In genomic region chr18:51029378-51029693, GRCh38 we compare ENCODE assay signal across 8 cellular contexts. TPM values are rescaled to one million over a fixed set of nuclear protein-coding genes. Genes with fewer than 3 reads are reported as not detected.
DNase-seq lines count a peak whose midpoint lies in the region; ATAC-seq and TF ChIP-seq lines count a peak whose summit lies in the region.

No MANE protein-coding gene starts in this region.

- no peaks in the 10 kb centered on the region for H3K9me3 ChIP-seq in subcutaneous abdominal adipose tissue (ENCODE audit: control insufficient read depth in 5 of 5, low read length in 5 of 5)

- no peak for TF ChIP-seq CTCF in GM13976 (IDR thresholded peaks at IDR 0.05; ENCODE audit: borderline replicate concordance, control extremely low read depth, extremely low read depth, insufficient read depth, missing control alignments)

- peak overlapping the region; percentile 94 for H3K27ac Mint-ChIP-seq in activated CD8-positive, alpha-beta memory T cell treated with anti-CD3 and anti-CD28 coated beads, Interleukin-2, amount 10 ng/mL, durations not matched to agents 7 days and 5 days
- peak overlapping the region; percentile 98 for H3K27ac Mint-ChIP-seq in activated T-helper 17 cell treated with anti-CD3 and anti-CD28 coated beads, Interleukin-2, amount 50 U/mL, for 72 hours

- CTCF ChIA-PET in activated CD8-positive, alpha-beta memory T cell treated with anti-CD3 and anti-CD28 coated beads, Interleukin-2, amount 10 ng/mL, durations not matched to agents 7 days and 5 days (lab: Charles Lee): interaction anchor here (0.7 to 3.9 kb wide), 6 partner anchors 10 to 209 kb away, joined by 3 to 18 read pairs (median 8); partner anchors contain the start of genes ME2 and MRO

- H3K4me3 Mint-ChIP-seq in activated CD8-positive, alpha-beta memory T cell treated with anti-CD3 and anti-CD28 coated beads, Interleukin-2, amount 10 ng/mL, durations not matched to agents 7 days and 5 days: peak overlapping the region; percentile 89
- peak overlapping the region; percentile 96 for H3K4me3 Mint-ChIP-seq in activated T-helper 17 cell treated with anti-CD3 and anti-CD28 coated beads, Interleukin-2, amount 50 U/mL, for 72 hours

- H3K4me3 ChIP-seq in iPS-11a (ENCODE audit: low read depth, low read length) (peak overlapping the region; percentile 88), subcutaneous abdominal adipose tissue (ENCODE audit: low read depth in 1 of 5, low read length in 5 of 5) (peak overlapping the region; percentile 67 to 90 (median 86))

- H3K36me3 ChIP-seq in subcutaneous abdominal adipose tissue (ENCODE audit: control insufficient read depth in 5 of 5, insufficient read depth in 5 of 5, low read length in 5 of 5): peaks cover 0 to 10% (median 3%) of the 10 kb centered on the region in 5 donors

- no peaks in the 10 kb centered on the region for H3K27me3 ChIP-seq in subcutaneous abdominal adipose tissue (ENCODE audit: control insufficient read depth in 5 of 5, insufficient read depth in 4 of 5, low read length in 5 of 5)

- no peaks in the 10 kb centered on the region for H3K27me3 Mint-ChIP-seq in activated CD8-positive, alpha-beta memory T cell treated with anti-CD3 and anti-CD28 coated beads, Interleukin-2, amount 10 ng/mL, durations not matched to agents 7 days and 5 days
- no peaks in the 10 kb centered on the region for H3K27me3 Mint-ChIP-seq in activated T-helper 17 cell treated with anti-CD3 and anti-CD28 coated beads, Interleukin-2, amount 50 U/mL, for 72 hours

- H3K27ac ChIP-seq in subcutaneous abdominal adipose tissue (ENCODE audit: low read depth, low read length): peak overlapping the region; percentile 89

- peaks cover 46% of the 10 kb centered on the region for H3K4me1 Mint-ChIP-seq in activated CD8-positive, alpha-beta memory T cell treated with anti-CD3 and anti-CD28 coated beads, Interleukin-2, amount 10 ng/mL, durations not matched to agents 7 days and 5 days
- H3K4me1 Mint-ChIP-seq in activated T-helper 17 cell treated with anti-CD3 and anti-CD28 coated beads, Interleukin-2, amount 50 U/mL, for 72 hours: peaks cover 37% of the 10 kb centered on the region

- peaks cover 11% of the 10 kb centered on the region for H3K36me3 Mint-ChIP-seq in activated CD8-positive, alpha-beta memory T cell treated with anti-CD3 and anti-CD28 coated beads, Interleukin-2, amount 10 ng/mL, durations not matched to agents 7 days and 5 days
- peaks cover 49% of the 10 kb centered on the region for H3K36me3 Mint-ChIP-seq in activated T-helper 17 cell treated with anti-CD3 and anti-CD28 coated beads, Interleukin-2, amount 50 U/mL, for 72 hours (ENCODE audit: low read depth)

- in situ Hi-C loops in GM13976 (cut with MboI; ENCODE audit: low sequenced_read_pairs, unreplicated experiment): no loop called here

- H3K9ac ChIP-seq in subcutaneous abdominal adipose tissue (ENCODE audit: low read length in 5 of 5): peak overlapping the region; percentile 89 to 97 (median 94)

- no peak for DNase-seq in activated CD8-positive, alpha-beta memory T cell treated with anti-CD3 and anti-CD28 coated beads, Interleukin-2, amount 10 ng/mL, durations not matched to agents 7 days and 5 days
- no peak for DNase-seq in activated CD8-positive, alpha-beta memory T cell treated with anti-CD3 and anti-CD28 coated beads, Interleukin-2, amount 50 U/mL, for 48 hours
- DNase-seq in dermis blood vessel endothelial cell (no peak), GM13976 (ENCODE audit: low spot score) (no peak)

- no peaks in the 10 kb centered on the region for H3K9me3 Mint-ChIP-seq in activated CD8-positive, alpha-beta memory T cell treated with anti-CD3 and anti-CD28 coated beads, Interleukin-2, amount 10 ng/mL, durations not matched to agents 7 days and 5 days (ENCODE audit: low read depth)
- no peaks in the 10 kb centered on the region for H3K9me3 Mint-ChIP-seq in activated T-helper 17 cell treated with anti-CD3 and anti-CD28 coated beads, Interleukin-2, amount 50 U/mL, for 72 hours

- peaks cover 7 to 47% (median 43%) of the 10 kb centered on the region in 5 donors for H3K4me1 ChIP-seq in subcutaneous abdominal adipose tissue (ENCODE audit: control insufficient read depth in 5 of 5, insufficient read depth in 5 of 5, low read length in 5 of 5)

- ATAC-seq in activated CD8-positive, alpha-beta memory T cell treated with anti-CD3 and anti-CD28 coated beads, Interleukin-2, amount 10 ng/mL, durations not matched to agents 7 days and 5 days: no peak
- ATAC-seq in activated T-helper 17 cell treated with anti-CD3 and anti-CD28 coated beads, Interleukin-2, amount 50 U/mL, for 72 hours (replicated peaks): no peak
- ATAC-seq in HG03442 (IDR thresholded peaks at IDR 0.05; ENCODE audit: unreplicated experiment): no peak

RNA-seq across cellular contexts. Expression of gene SMAD4, which starts 0.7 kb away (rescaled TPM):
- total RNA-seq in activated CD8-positive, alpha-beta memory T cell treated with anti-CD3 and anti-CD28 coated beads, Interleukin-2, amount 10 ng/mL, durations not matched to agents 7 days and 5 days: 10 to 100 TPM; 66.8 to 72.7 TPM
- total RNA-seq in activated T-helper 17 cell treated with anti-CD3 and anti-CD28 coated beads, Interleukin-2, amount 50 U/mL, for 72 hours: 10 to 100 TPM; 74.5 to 92.3 TPM
- 96.6 and 100 TPM in 2 replicates for total RNA-seq in dermis blood vessel endothelial cell
